In the genomic region with DNA sequence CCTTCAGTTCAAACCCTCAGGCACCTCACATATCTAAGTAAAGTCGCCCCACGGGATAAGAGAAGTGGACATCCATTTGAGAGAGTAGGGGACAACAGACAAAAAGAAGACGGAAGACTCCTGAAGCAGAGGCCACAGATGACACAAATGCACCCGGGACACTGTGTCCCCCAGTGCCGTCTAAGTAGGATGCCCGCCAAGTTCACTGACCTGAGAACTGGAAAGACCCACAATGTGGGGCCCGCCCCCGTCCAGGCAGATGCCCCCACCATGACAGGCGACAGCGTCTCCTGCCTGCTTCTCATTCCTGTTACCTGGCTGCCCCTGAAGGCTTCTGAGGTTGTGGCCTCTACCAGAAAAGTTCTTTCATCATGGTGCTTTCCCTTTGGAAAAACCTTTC, we compare ENCODE assay signal across 1 cellular context.
TF ChIP-seq lines count a peak whose summit lies in the region.

No MANE protein-coding gene starts in this region.

TF ChIP-seq in GM23338, 12 proteins besides CTCF, POLR2A, EP300 and RAD21 (continued from another document):
- no peak for TF ChIP-seq ZNF462 (CRISPR knock-in tag; IDR thresholded peaks at IDR 0.05)
- TF ChIP-seq JUNB (IDR thresholded peaks at IDR 0.05; ENCODE audit: unreplicated experiment): no peak
- TF ChIP-seq NANOG (IDR thresholded peaks at IDR 0.05; ENCODE audit: borderline replicate concordance): no peak
- no peak for TF ChIP-seq STAT1 (IDR thresholded peaks at IDR 0.05; ENCODE audit: unreplicated experiment)
- TF ChIP-seq, protein P1, sequence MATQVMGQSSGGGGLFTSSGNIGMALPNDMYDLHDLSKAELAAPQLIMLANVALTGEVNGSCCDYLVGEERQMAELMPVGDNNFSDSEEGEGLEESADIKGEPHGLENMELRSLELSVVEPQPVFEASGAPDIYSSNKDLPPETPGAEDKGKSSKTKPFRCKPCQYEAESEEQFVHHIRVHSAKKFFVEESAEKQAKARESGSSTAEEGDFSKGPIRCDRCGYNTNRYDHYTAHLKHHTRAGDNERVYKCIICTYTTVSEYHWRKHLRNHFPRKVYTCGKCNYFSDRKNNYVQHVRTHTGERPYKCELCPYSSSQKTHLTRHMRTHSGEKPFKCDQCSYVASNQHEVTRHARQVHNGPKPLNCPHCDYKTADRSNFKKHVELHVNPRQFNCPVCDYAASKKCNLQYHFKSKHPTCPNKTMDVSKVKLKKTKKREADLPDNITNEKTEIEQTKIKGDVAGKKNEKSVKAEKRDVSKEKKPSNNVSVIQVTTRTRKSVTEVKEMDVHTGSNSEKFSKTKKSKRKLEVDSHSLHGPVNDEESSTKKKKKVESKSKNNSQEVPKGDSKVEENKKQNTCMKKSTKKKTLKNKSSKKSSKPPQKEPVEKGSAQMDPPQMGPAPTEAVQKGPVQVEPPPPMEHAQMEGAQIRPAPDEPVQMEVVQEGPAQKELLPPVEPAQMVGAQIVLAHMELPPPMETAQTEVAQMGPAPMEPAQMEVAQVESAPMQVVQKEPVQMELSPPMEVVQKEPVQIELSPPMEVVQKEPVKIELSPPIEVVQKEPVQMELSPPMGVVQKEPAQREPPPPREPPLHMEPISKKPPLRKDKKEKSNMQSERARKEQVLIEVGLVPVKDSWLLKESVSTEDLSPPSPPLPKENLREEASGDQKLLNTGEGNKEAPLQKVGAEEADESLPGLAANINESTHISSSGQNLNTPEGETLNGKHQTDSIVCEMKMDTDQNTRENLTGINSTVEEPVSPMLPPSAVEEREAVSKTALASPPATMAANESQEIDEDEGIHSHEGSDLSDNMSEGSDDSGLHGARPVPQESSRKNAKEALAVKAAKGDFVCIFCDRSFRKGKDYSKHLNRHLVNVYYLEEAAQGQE (IDR thresholded peaks at IDR 0.05; ENCODE audit: unreplicated experiment): no peak
- no peak for TF ChIP-seq ZNF114 (CRISPR knock-in tag; IDR thresholded peaks at IDR 0.05)
- no peak for TF ChIP-seq EZH2phosphoT487 (IDR thresholded peaks at IDR 0.05; ENCODE audit: unreplicated experiment)
- TF ChIP-seq POLR2AphosphoS5 (IDR thresholded peaks at IDR 0.05; ENCODE audit: low read depth): no peak
- TF ChIP-seq EZH2 (IDR thresholded peaks at IDR 0.05; ENCODE audit: low read depth, unreplicated experiment): no peak
- no peak for TF ChIP-seq ZNF331 (CRISPR knock-in tag; IDR thresholded peaks at IDR 0.05; ENCODE audit: low read depth)
- no peak for TF ChIP-seq CREB1 (CRISPR knock-in tag; IDR thresholded peaks at IDR 0.05; ENCODE audit: low read depth)
TF ChIP-seq in GM23338: peak in this region for 0.
